1 cellular context compared by ENCODE assay signal in genomic region chr9:98271479-98271878, GRCh38.
TF ChIP-seq lines count a peak whose summit lies in the region.

No MANE protein-coding gene starts in this region.

TF ChIP-seq in K562, 482 proteins besides CTCF, POLR2A, EP300 and RAD21 (continued from another document):
- TF ChIP-seq MGA (IDR thresholded peaks at IDR 0.05) = peak; percentile 76
- peak; percentile 33; the same call in 1 of the 2 replicates for TF ChIP-seq HMBOX1 (IDR thresholded peaks at IDR 0.05)
- TF ChIP-seq RNF219 (CRISPR knock-in tag; IDR thresholded peaks at IDR 0.05) = no peak
- TF ChIP-seq ILF3 (IDR thresholded peaks at IDR 0.05; ENCODE audit: borderline replicate concordance) = no peak
- no peak for TF ChIP-seq SRSF9 (IDR thresholded peaks at IDR 0.05; ENCODE audit: borderline replicate concordance, low read depth, low read length)
- no peak for TF ChIP-seq E2F5 (CRISPR knock-in tag; IDR thresholded peaks at IDR 0.05)
- peak; percentile 52 to 59 for TF ChIP-seq MNT (conservative IDR thresholded peaks at IDR 0.05)
- TF ChIP-seq THAP12 (CRISPR knock-in tag; IDR thresholded peaks at IDR 0.05) = no peak
- TF ChIP-seq ZNF407 (IDR thresholded peaks at IDR 0.05; ENCODE audit: low read depth) = no peak
- TF ChIP-seq NFIX (CRISPR knock-in tag; IDR thresholded peaks at IDR 0.05; ENCODE audit: low read depth) = no peak
- no peak for TF ChIP-seq ZNF197 (CRISPR knock-in tag; IDR thresholded peaks at IDR 0.05; ENCODE audit: low read depth)
- TF ChIP-seq ZNF174 (CRISPR knock-in tag; IDR thresholded peaks at IDR 0.05) = no peak
- TF ChIP-seq FOXM1 (IDR thresholded peaks at IDR 0.05; ENCODE audit: low read depth) = peak; percentile 21; the same call in 1 of the 2 replicates
- no peak for TF ChIP-seq FOXM1 (CRISPR knock-in tag; IDR thresholded peaks at IDR 0.05; ENCODE audit: low read depth)
- no peak for TF ChIP-seq SMAD3 (CRISPR knock-in tag; conservative IDR thresholded peaks at IDR 0.05)
- TF ChIP-seq ZBTB8A (IDR thresholded peaks at IDR 0.05; ENCODE audit: partially characterized antibody) = no peak
- no peak for TF ChIP-seq PHB (CRISPR knock-in tag; IDR thresholded peaks at IDR 0.05)
